Comparison of ENCODE assay signal across 12 cellular contexts in genomic region chr7:2511769-2512168, GRCh38. TPM values are rescaled to one million over a fixed set of nuclear protein-coding genes. Genes with fewer than 3 reads are reported as not detected.
A peak's percentile ranks its signal among the peaks of the same experiment; 100 is the strongest.
DNase-seq lines count a peak whose midpoint lies in the region; ATAC-seq and TF ChIP-seq lines count a peak whose summit lies in the region.
"Had no signal": no experiment of that assay in that cellular context is flagged by ENCODE, and none has a peak within 500 bp of the region (broad histone marks: within the 10 kb centered on the region; RNA-seq: fewer than 3 reads in every experiment).

No MANE protein-coding gene starts in this region.

- TF ChIP-seq EP300 in esophagus muscularis mucosa (IDR thresholded peaks at IDR 0.05), result no peak

- peaks cover 45 to 56% (median 55%) of the 10 kb centered on the region in 4 donors for H3K4me1 ChIP-seq in esophagus muscularis mucosa

- H3K27me3 ChIP-seq in esophagus muscularis mucosa, result no peaks in the 10 kb centered on the region

- TF ChIP-seq CTCF in esophagus muscularis mucosa (IDR thresholded peaks at IDR 0.05), result no peak

- H3K9me3 Mint-ChIP-seq in activated CD4-positive, alpha-beta T cell treated with anti-CD3 and anti-CD28 coated beads, Interleukin-2, amount 10 ng/mL, durations not matched to agents 7 days and 5 days, result no peaks in the 10 kb centered on the region
- no peaks in the 10 kb centered on the region for H3K9me3 Mint-ChIP-seq in stimulated activated effector memory CD8-positive, alpha-beta T cell treated with anti-CD3 and anti-CD28 coated beads, Interleukin-12 subunit alpha, Interleukin-12 subunit beta, amount 100 ng/mL, for 72 hours
- H3K9me3 Mint-ChIP-seq: type B pancreatic cell had no signal

- H3K27ac ChIP-seq in esophagus muscularis mucosa (replicated peaks in 1 of 4), result peak overlapping the region; percentile 9 to 53 (median 48)

- peak overlapping the region; percentile 66 for H3K4me3 Mint-ChIP-seq in activated CD4-positive, alpha-beta T cell treated with anti-CD3 and anti-CD28 coated beads, Interleukin-2, amount 10 ng/mL, durations not matched to agents 7 days and 5 days
- H3K4me3 Mint-ChIP-seq in T-helper 17 cell, result peak overlapping the region; percentile 86
- H3K4me3 Mint-ChIP-seq in stimulated activated effector memory CD8-positive, alpha-beta T cell treated with anti-CD3 and anti-CD28 coated beads, Interleukin-12 subunit alpha, Interleukin-12 subunit beta, amount 100 ng/mL, for 72 hours, result peak overlapping the region; percentile 71
- H3K4me3 Mint-ChIP-seq: type B pancreatic cell had no signal

- H3K36me3 Mint-ChIP-seq in activated CD4-positive, alpha-beta T cell treated with anti-CD3 and anti-CD28 coated beads, Interleukin-2, amount 10 ng/mL, durations not matched to agents 7 days and 5 days (ENCODE audit: low read depth), result no peaks in the 10 kb centered on the region
- no peaks in the 10 kb centered on the region for H3K36me3 Mint-ChIP-seq in T-helper 17 cell (ENCODE audit: low read depth)
- no peaks in the 10 kb centered on the region for H3K36me3 Mint-ChIP-seq in stimulated activated effector memory CD8-positive, alpha-beta T cell treated with anti-CD3 and anti-CD28 coated beads, Interleukin-12 subunit alpha, Interleukin-12 subunit beta, amount 100 ng/mL, for 72 hours
- H3K36me3 Mint-ChIP-seq: type B pancreatic cell had no signal

- TF ChIP-seq POLR2A in esophagus muscularis mucosa (IDR thresholded peaks at IDR 0.05; ENCODE audit: low read depth), result no peak

- H3K36me3 ChIP-seq in esophagus muscularis mucosa, result no peaks in the 10 kb centered on the region

- no CpG with 5 or more reads among the region's 18 CpGs for WGBS in esophagus muscularis mucosa

- no peaks in the 10 kb centered on the region for H3K27me3 Mint-ChIP-seq in activated CD4-positive, alpha-beta T cell treated with anti-CD3 and anti-CD28 coated beads, Interleukin-2, amount 10 ng/mL, durations not matched to agents 7 days and 5 days
- H3K27me3 Mint-ChIP-seq in T-helper 17 cell, result no peaks in the 10 kb centered on the region
- H3K27me3 Mint-ChIP-seq: type B pancreatic cell had no signal

- no peak for DNase-seq in activated CD4-positive, alpha-beta T cell treated with anti-CD3 and anti-CD28 coated beads, Interleukin-2, amount 10 ng/mL, durations not matched to agents 7 days and 5 days
- no peak for DNase-seq in activated CD4-positive, alpha-beta T cell treated with anti-CD3 and anti-CD28 coated beads for 4 hours
- DNase-seq in T-helper 17 cell (no peak), esophagus muscularis mucosa (ENCODE audit: extremely low spot score) (no peak)
- DNase-seq in stimulated activated effector memory CD8-positive, alpha-beta T cell treated with anti-CD3 and anti-CD28 coated beads, Interleukin-12 subunit alpha, Interleukin-12 subunit beta, amount 100 ng/mL, for 72 hours (ENCODE audit: low spot score in 2 of 2), result no peak
- DNase-seq in stimulated activated CD4-positive, alpha-beta T cell treated with anti-CD3 and anti-CD28 coated beads, Interleukin-15, amount 100 ng/mL, for 24 hours, result no peak
- DNase-seq in NK-92 treated with Interleukin-12 subunit alpha and Interleukin-12 subunit beta, amount 100 ng/mL, for 24 hours (lab: John Stamatoyannopoulos, UW), result no peak

- intact Hi-C loops in esophagus muscularis mucosa (cut with DNase I), result no loop called here

- CTCF ChIA-PET in activated CD4-positive, alpha-beta T cell treated with anti-CD3 and anti-CD28 coated beads, Interleukin-2, amount 10 ng/mL, durations not matched to agents 7 days and 5 days (lab: Charles Lee), result interaction anchor here (0.6 to 2.8 kb wide), 7 partner anchors 10 to 143 kb away, joined by 3 to 8 read pairs (median 3); no protein-coding TSS in a partner anchor

- H3K4me1 Mint-ChIP-seq in activated CD4-positive, alpha-beta T cell treated with anti-CD3 and anti-CD28 coated beads, Interleukin-2, amount 10 ng/mL, durations not matched to agents 7 days and 5 days, result peaks cover 54% of the 10 kb centered on the region
- H3K4me1 Mint-ChIP-seq in T-helper 17 cell, result peaks cover 42% of the 10 kb centered on the region
- H3K4me1 Mint-ChIP-seq in stimulated activated effector memory CD8-positive, alpha-beta T cell treated with anti-CD3 and anti-CD28 coated beads, Interleukin-12 subunit alpha, Interleukin-12 subunit beta, amount 100 ng/mL, for 72 hours, result peaks cover 62% of the 10 kb centered on the region

- no peaks in the 10 kb centered on the region for H3K9me3 ChIP-seq in T-helper 17 cell (ENCODE audit: control insufficient read depth, low read length, poor library complexity, severe bottlenecking)
- H3K9me3 ChIP-seq in esophagus muscularis mucosa, result no peaks in the 10 kb centered on the region

- POLR2A ChIA-PET in activated CD4-positive, alpha-beta T cell treated with anti-CD3 and anti-CD28 coated beads, Interleukin-2, amount 10 ng/mL, durations not matched to agents 7 days and 5 days (lab: Charles Lee), result interaction anchor here (1.3 kb wide), 1 partner anchor 8 kb away, joined by 3 read pairs; no protein-coding TSS in a partner anchor

- no peak for ATAC-seq in T-helper 17 cell
- no peak for ATAC-seq in stimulated activated effector memory CD8-positive, alpha-beta T cell treated with anti-CD3 and anti-CD28 coated beads, Interleukin-12 subunit alpha, Interleukin-12 subunit beta, amount 100 ng/mL, for 72 hours
- no peak for ATAC-seq in activated CD4-positive, CD25-positive, alpha-beta regulatory T cell treated with anti-CD3 and anti-CD28 coated beads, Interleukin-2, amount 50 U/mL, for 24 hours

- H3K4me3 ChIP-seq in esophagus muscularis mucosa, result peak overlapping the region in 2 of 4 donors; percentile 7 to 9

- peak overlapping the region; percentile 95 for H3K27ac Mint-ChIP-seq in activated CD4-positive, alpha-beta T cell treated with anti-CD3 and anti-CD28 coated beads, Interleukin-2, amount 10 ng/mL, durations not matched to agents 7 days and 5 days
- H3K27ac Mint-ChIP-seq in T-helper 17 cell, result peak overlapping the region; percentile 93
- H3K27ac Mint-ChIP-seq in stimulated activated effector memory CD8-positive, alpha-beta T cell treated with anti-CD3 and anti-CD28 coated beads, Interleukin-12 subunit alpha, Interleukin-12 subunit beta, amount 100 ng/mL, for 72 hours, result no peak overlapping the region

RNA-seq across cellular contexts. Expression of gene LFNG, which starts 7.8 kb away (rescaled TPM):
- 100 to 1,000 TPM in 1 of 2 experiments, 10 to 100 TPM in 1; 93.3 to 109 TPM for total RNA-seq in activated CD4-positive, alpha-beta T cell treated with anti-CD3 and anti-CD28 coated beads, Interleukin-2, amount 10 ng/mL, durations not matched to agents 7 days and 5 days
- total RNA-seq in T-helper 17 cell, result 100 to 1,000 TPM; 110 to 116 TPM
- total RNA-seq in esophagus muscularis mucosa, result 10 to 100 TPM in 1 of 4 donors, 1 to 10 TPM in 3; 6.1 to 10.7 (median 8.3) TPM

RNA-seq across cellular contexts. Expression of gene GRIFIN, which starts 35.6 kb away (rescaled TPM):
- total RNA-seq in activated CD4-positive, alpha-beta T cell treated with anti-CD3 and anti-CD28 coated beads, Interleukin-2, amount 10 ng/mL, durations not matched to agents 7 days and 5 days, result not detected
- total RNA-seq in T-helper 17 cell (not detected), esophagus muscularis mucosa (not detected)
- total RNA-seq: aorta, epithelial cell of proximal tubule, G401 had no signal

RNA-seq across cellular contexts. Expression of gene BRAT1, which starts 43.6 kb away (rescaled TPM):
- 10 to 100 TPM; 40.0 to 43.9 TPM for total RNA-seq in activated CD4-positive, alpha-beta T cell treated with anti-CD3 and anti-CD28 coated beads, Interleukin-2, amount 10 ng/mL, durations not matched to agents 7 days and 5 days
- 10 to 100 TPM; 19.5 to 20.5 TPM for total RNA-seq in T-helper 17 cell
- total RNA-seq in esophagus muscularis mucosa, result 10 to 100 TPM; 22.0 to 43.8 (median 32.7) TPM

RNA-seq across cellular contexts. Expression of gene IQCE, which starts 47.0 kb away (rescaled TPM):
- total RNA-seq in activated CD4-positive, alpha-beta T cell treated with anti-CD3 and anti-CD28 coated beads, Interleukin-2, amount 10 ng/mL, durations not matched to agents 7 days and 5 days, result 10 to 100 TPM; 13.8 to 15.5 TPM
- total RNA-seq in T-helper 17 cell (1 to 10 TPM; 6.7 to 9.0 TPM), esophagus muscularis mucosa (10 to 100 TPM; 13.0 to 22.4 (median 18.0) TPM)

Comparison
In these comparisons a context has a peak if more than half of its experiments do, and no peak if none do; other contexts are left out.
1. RNA of gene LFNG, which starts 7.8 kb away (total RNA-seq): 110 to 116 TPM in T-helper 17 cell and 93.3 to 109 TPM in activated CD4-positive, alpha-beta T cell treated with anti-CD3 and anti-CD28 coated beads, Interleukin-2, amount 10 ng/mL, durations not matched to agents 7 days and 5 days; 6.1 to 10.7 TPM in esophagus muscularis mucosa; every median in the first group is over 4 times any median in the second.
2. Peak in every context shown above with its lines, with median percentiles within 50 percentile points of each other: H3K4me3 Mint-ChIP-seq.